Comparison of ENCODE assay signal across 12 cellular contexts in the genomic region with DNA sequence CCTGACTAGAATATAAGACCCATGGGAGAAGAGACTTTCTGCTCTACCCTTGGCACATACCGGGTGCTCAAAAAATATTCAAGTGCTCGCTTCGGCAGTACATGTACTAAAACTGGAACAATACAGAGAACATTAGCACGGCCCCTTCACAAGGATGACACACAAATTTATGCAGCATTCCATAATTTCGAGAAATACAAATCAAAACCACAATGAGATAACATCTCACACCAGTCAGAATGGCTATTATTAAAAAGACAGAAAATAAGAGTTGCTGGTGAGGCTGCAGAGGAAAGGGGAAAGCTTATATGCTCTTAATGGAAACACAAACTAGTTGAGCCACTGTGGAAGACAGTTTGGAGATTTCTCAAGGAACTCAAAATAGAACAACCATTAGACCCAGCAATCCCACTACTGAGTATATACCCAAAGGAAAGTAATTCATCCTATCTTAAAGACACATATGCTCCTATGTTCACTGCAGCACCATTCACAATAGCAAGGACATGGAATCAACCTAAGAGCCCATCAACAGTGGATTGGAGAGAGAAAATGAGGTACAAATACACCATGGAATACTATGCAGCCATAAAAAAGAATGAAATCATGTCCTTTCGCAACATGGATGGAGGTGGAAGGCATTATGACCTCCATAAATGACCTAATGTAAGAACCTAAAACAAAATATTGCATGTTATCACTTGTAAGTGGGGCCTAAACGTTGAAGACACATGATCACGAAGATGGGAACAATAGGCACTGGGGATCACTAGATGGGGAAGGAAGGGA.
DNase-seq lines count a peak whose midpoint lies in the region; ATAC-seq, FAIRE-seq and TF ChIP-seq lines count a peak whose summit lies in the region.
"Had no signal": no experiment of that assay in that cellular context is flagged by ENCODE, and none has a peak within 500 bp of the region (broad histone marks: within the 10 kb centered on the region; RNA-seq: fewer than 3 reads in every experiment).

No MANE protein-coding gene starts in this region.

- H3K27ac ChIP-seq in kidney (ENCODE audit: low read depth in 2 of 2, low read length in 2 of 2) (peak overlapping the region; percentile 68 to 88), testis (peak overlapping the region; percentile 88 to 90), Karpas-422 (ENCODE audit: low read length) (no peak overlapping the region)

- no peaks in the 10 kb centered on the region for H3K27me3 ChIP-seq in testis
- no peaks in the 10 kb centered on the region for H3K27me3 ChIP-seq in Karpas-422 (ENCODE audit: low read length)

- no peak for TF ChIP-seq CTCF in kidney (IDR thresholded peaks at IDR 0.05; ENCODE audit: borderline replicate concordance, extremely low read depth, insufficient read depth)
- TF ChIP-seq CTCF in testis (IDR thresholded peaks at IDR 0.05) = no peak

- H3K79me2 ChIP-seq in Karpas-422 (ENCODE audit: low read length) = no peaks in the 10 kb centered on the region

- no peaks in the 10 kb centered on the region for H3K9me2 ChIP-seq in Karpas-422 (replicated peaks; ENCODE audit: insufficient read depth, low read length)

- H3K4me1 ChIP-seq in kidney (ENCODE audit: control insufficient read depth in 1 of 2, insufficient read depth in 1 of 2, low read depth in 1 of 2, low read length in 2 of 2) (peaks cover 0 to 7% of the 10 kb centered on the region in 2 donors), testis (peaks cover 24% of the 10 kb centered on the region), Karpas-422 (ENCODE audit: low read length) (no peaks in the 10 kb centered on the region)

- no peak overlapping the region for H3K4me3 Mint-ChIP-seq in activated T-helper 2 cell treated with anti-CD3 and anti-CD28 coated beads, Interferon-gamma antibody, Interleukin-2, Interleukin-4, amounts not matched to agents 10 μg/mL and 5 μg/mL and 100 μg/mL, durations not matched to agents 14 hours and 24 hours and 36 hours (ENCODE audit: low read depth)
- no peak overlapping the region for H3K4me3 Mint-ChIP-seq in activated CD8-positive, alpha-beta memory T cell treated with anti-CD3 and anti-CD28 coated beads, Interleukin-2, amount 10 ng/mL, durations not matched to agents 7 days and 5 days

- no peak for FAIRE-seq in kidney (lab: Jason Lieb, UNC)

- H3K9ac ChIP-seq in kidney (ENCODE audit: low read length in 2 of 2) = no peak overlapping the region
- no peak overlapping the region for H3K9ac ChIP-seq in Karpas-422 (ENCODE audit: low read length)

- H2AFZ ChIP-seq in Karpas-422 (ENCODE audit: low read length) = no peak overlapping the region

- no peak for TF ChIP-seq POLR2A in testis (IDR thresholded peaks at IDR 0.05)

- H3K36me3 Mint-ChIP-seq in activated T-helper 2 cell treated with anti-CD3 and anti-CD28 coated beads, Interferon-gamma antibody, Interleukin-2, Interleukin-4, amounts not matched to agents 10 μg/mL and 5 μg/mL and 100 μg/mL, durations not matched to agents 14 hours and 24 hours and 36 hours (ENCODE audit: low read depth) = no peaks in the 10 kb centered on the region
- H3K36me3 Mint-ChIP-seq in activated CD8-positive, alpha-beta memory T cell treated with anti-CD3 and anti-CD28 coated beads, Interleukin-2, amount 10 ng/mL, durations not matched to agents 7 days and 5 days = no peaks in the 10 kb centered on the region

- 68 to 74% methylated on average over 8 of the region's 8 CpGs for WGBS in testis, 2 donors

- DNase-seq in activated T-helper 2 cell treated with anti-CD3 and anti-CD28 coated beads, Interferon-gamma antibody, Interleukin-2, Interleukin-4, amounts not matched to agents 10 μg/mL and 5 μg/mL and 100 μg/mL, durations not matched to agents 14 hours and 24 hours and 36 hours (ENCODE audit: low spot score) = no peak
- DNase-seq in kidney (no peak), testis (no peak), Karpas-422 (no peak)
- no peak for DNase-seq in activated CD8-positive, alpha-beta memory T cell treated with anti-CD3 and anti-CD28 coated beads, Interleukin-2, amount 10 ng/mL, durations not matched to agents 7 days and 5 days
- DNase-seq: activated CD4-positive, CD25-positive, alpha-beta regulatory T cell treated with anti-CD3 and anti-CD28 coated beads, Interleukin-2, amount 50 U/mL, for 72 hours; caudate nucleus; left colon; NCI-H774 had no signal

- H3K4me3 ChIP-seq in kidney (ENCODE audit: low read length in 2 of 2) (no peak overlapping the region), testis (no peak overlapping the region), Karpas-422 (ENCODE audit: low read length) (no peak overlapping the region)

- no peaks in the 10 kb centered on the region for H3K36me3 ChIP-seq in kidney (ENCODE audit: control insufficient read depth in 1 of 2, insufficient read depth in 2 of 2, low read length in 2 of 2)
- no peaks in the 10 kb centered on the region for H3K36me3 ChIP-seq in testis (ENCODE audit: low read depth, missing control alignments)
- H3K36me3 ChIP-seq in Karpas-422 (ENCODE audit: insufficient read depth, low read length) = no peaks in the 10 kb centered on the region

- peaks cover 6% of the 10 kb centered on the region for H3K9me3 Mint-ChIP-seq in activated T-helper 2 cell treated with anti-CD3 and anti-CD28 coated beads, Interferon-gamma antibody, Interleukin-2, Interleukin-4, amounts not matched to agents 10 μg/mL and 5 μg/mL and 100 μg/mL, durations not matched to agents 14 hours and 24 hours and 36 hours
- H3K9me3 Mint-ChIP-seq in activated CD8-positive, alpha-beta memory T cell treated with anti-CD3 and anti-CD28 coated beads, Interleukin-2, amount 10 ng/mL, durations not matched to agents 7 days and 5 days (ENCODE audit: low read depth) = no peaks in the 10 kb centered on the region

- CTCF ChIA-PET in activated CD8-positive, alpha-beta memory T cell treated with anti-CD3 and anti-CD28 coated beads, Interleukin-2, amount 10 ng/mL, durations not matched to agents 7 days and 5 days (lab: Charles Lee) = no interaction called here

- no peaks in the 10 kb centered on the region for H3K27me3 Mint-ChIP-seq in activated T-helper 2 cell treated with anti-CD3 and anti-CD28 coated beads, Interferon-gamma antibody, Interleukin-2, Interleukin-4, amounts not matched to agents 10 μg/mL and 5 μg/mL and 100 μg/mL, durations not matched to agents 14 hours and 24 hours and 36 hours (ENCODE audit: low read depth)
- peaks cover 12% of the 10 kb centered on the region for H3K27me3 Mint-ChIP-seq in activated CD8-positive, alpha-beta memory T cell treated with anti-CD3 and anti-CD28 coated beads, Interleukin-2, amount 10 ng/mL, durations not matched to agents 7 days and 5 days

- peaks cover 16% of the 10 kb centered on the region for H3K4me1 Mint-ChIP-seq in activated T-helper 2 cell treated with anti-CD3 and anti-CD28 coated beads, Interferon-gamma antibody, Interleukin-2, Interleukin-4, amounts not matched to agents 10 μg/mL and 5 μg/mL and 100 μg/mL, durations not matched to agents 14 hours and 24 hours and 36 hours (ENCODE audit: low read depth)
- H3K4me1 Mint-ChIP-seq in activated CD8-positive, alpha-beta memory T cell treated with anti-CD3 and anti-CD28 coated beads, Interleukin-2, amount 10 ng/mL, durations not matched to agents 7 days and 5 days = peaks cover 14% of the 10 kb centered on the region

- ATAC-seq in HG03025 (IDR thresholded peaks at IDR 0.05; ENCODE audit: low FRiP score, unreplicated experiment) = peak; percentile 13
- no peak for ATAC-seq in activated CD8-positive, alpha-beta memory T cell treated with anti-CD3 and anti-CD28 coated beads, Interleukin-2, amount 10 ng/mL, durations not matched to agents 7 days and 5 days
- no peak for ATAC-seq in HG03571 (IDR thresholded peaks at IDR 0.05; ENCODE audit: unreplicated experiment)
- ATAC-seq in GM21825 (IDR thresholded peaks at IDR 0.05; ENCODE audit: unreplicated experiment) = no peak
- ATAC-seq: left colon had no signal

- peak overlapping the region; percentile 47 for H3K27ac Mint-ChIP-seq in activated T-helper 2 cell treated with anti-CD3 and anti-CD28 coated beads, Interferon-gamma antibody, Interleukin-2, Interleukin-4, amounts not matched to agents 10 μg/mL and 5 μg/mL and 100 μg/mL, durations not matched to agents 14 hours and 24 hours and 36 hours
- H3K27ac Mint-ChIP-seq in activated CD8-positive, alpha-beta memory T cell treated with anti-CD3 and anti-CD28 coated beads, Interleukin-2, amount 10 ng/mL, durations not matched to agents 7 days and 5 days = no peak overlapping the region

- H3K4me2 ChIP-seq in Karpas-422 (ENCODE audit: low read depth, low read length, poor library complexity, severe bottlenecking) = no peak overlapping the region

- no peaks in the 10 kb centered on the region for H4K20me1 ChIP-seq in Karpas-422 (ENCODE audit: insufficient read depth, low read depth, low read length)

- intact Hi-C loops in activated T-helper 2 cell treated with anti-CD3 and anti-CD28 coated beads, Interferon-gamma antibody, Interleukin-2, Interleukin-4, amounts not matched to agents 10 μg/mL and 5 μg/mL and 100 μg/mL, durations not matched to agents 14 hours and 24 hours and 36 hours (cut with micrococcal nuclease) = loop anchor here (2.0 kb wide), 1 partner anchor 41 kb away; no protein-coding TSS in a partner anchor
- intact Hi-C loops in kidney (cut with DNase I) (no loop called here), testis (cut with DNase I; ENCODE audit: low total_unique reads) (no loop called here)

- H3K9me3 ChIP-seq in kidney (ENCODE audit: control insufficient read depth in 1 of 2, low read length in 2 of 2) (peaks cover 0 to 4% of the 10 kb centered on the region in 2 donors), testis (no peaks in the 10 kb centered on the region), Karpas-422 (ENCODE audit: low read length) (no peaks in the 10 kb centered on the region)
